In genomic region chr15:40917585-40917984, GRCh38 we compare ENCODE assay signal across 1 cellular context.
TF ChIP-seq lines count a peak whose summit lies in the region.

No MANE protein-coding gene starts in this region.

TF ChIP-seq in H1, 55 proteins besides CTCF, POLR2A, EP300 and RAD21:
- TF ChIP-seq TCF12 (IDR thresholded peaks at IDR 0.05; ENCODE audit: low read depth, low read length): no peak
- TF ChIP-seq SAP30 (IDR thresholded peaks at IDR 0.05; ENCODE audit: insufficient read depth, insufficient replicate concordance, low read length): no peak
- TF ChIP-seq HDAC6 (IDR thresholded peaks at IDR 0.05; ENCODE audit: low read depth, low read length): no peak
- TF ChIP-seq CBX8 (IDR thresholded peaks at IDR 0.05; ENCODE audit: borderline replicate concordance, low read depth, low read length): no peak
